In genomic region chr6:3752538-3753227, GRCh38 we compare ENCODE assay signal across 8 cellular contexts. TPM values are rescaled to one million over a fixed set of nuclear protein-coding genes. Genes with fewer than 3 reads are reported as not detected.
DNase-seq lines count a peak whose midpoint lies in the region; ATAC-seq and TF ChIP-seq lines count a peak whose summit lies in the region.

No MANE protein-coding gene starts in this region.

- 26 to 43% (median 35%) methylated on average over 19 to 21 of the region's 21 CpGs for WGBS in adipose tissue, 3 donors
- WGBS in spleen, 5 donors = 20 to 38% (median 25%) methylated on average over 13 to 21 of the region's 21 CpGs

- H3K27me3 ChIP-seq in iPS-20b (ENCODE audit: insufficient read depth, low read length) (peaks cover 65% of the 10 kb centered on the region), spleen (replicated peaks in 1 of 7) (peaks cover 0 to 42% (median 17%) of the 10 kb centered on the region in 7 donors)

- ATAC-seq in HG03196 (IDR thresholded peaks at IDR 0.05; ENCODE audit: unreplicated experiment) (no peak), left lobe of liver (no peak)

- TF ChIP-seq CTCF in HFF-Myc (IDR thresholded peaks at IDR 0.05; ENCODE audit: low read depth, low read length, missing control alignments) (no peak), spleen (IDR thresholded peaks at IDR 0.05 in 8 of 11, conservative IDR thresholded peaks at IDR 0.05 in 3 of 11) (no peak)

- DNase-seq in HFF-Myc (ENCODE audit: extremely low read depth, low read depth) (no peak), spleen (no peak), D341Med (ENCODE audit: low spot score) (no peak), nucleus accumbens (lab: John Stamatoyannopoulos, UW) (no peak), left lobe of liver (ENCODE audit: low spot score) (no peak)

- peak overlapping the region; percentile 67 for H3K4me3 ChIP-seq in HFF-Myc (replicated peaks; ENCODE audit: low read depth, low read length)
- H3K4me3 ChIP-seq in iPS-20b (ENCODE audit: low read length) = peak overlapping the region; percentile 66
- peak overlapping the region; percentile 51 to 83 (median 66) for H3K4me3 ChIP-seq in spleen

- intact Hi-C loops in spleen (cut with DNase I; ENCODE audit: low total_unique reads) = no loop called here

- peaks cover 19% of the 10 kb centered on the region for H3K4me1 ChIP-seq in iPS-20b (ENCODE audit: insufficient read depth, low read length)
- H3K4me1 ChIP-seq in spleen = peaks cover 7 to 74% (median 48%) of the 10 kb centered on the region in 6 donors

- H3K27ac ChIP-seq in adipose tissue (ENCODE audit: low read depth, low read length) = peak overlapping the region; percentile 30
- no peak overlapping the region for H3K27ac ChIP-seq in iPS-20b (ENCODE audit: low read length)
- H3K27ac ChIP-seq in spleen = peak overlapping the region; percentile 83 to 92 (median 90)

- H3K9ac ChIP-seq in iPS-20b (ENCODE audit: low read depth, low read length) = no peak overlapping the region

- TF ChIP-seq POLR2A in spleen (IDR thresholded peaks at IDR 0.05) = no peak

- H3K36me3 ChIP-seq in iPS-20b (ENCODE audit: insufficient read depth, low read depth, low read length) = no peaks in the 10 kb centered on the region
- no peaks in the 10 kb centered on the region for H3K36me3 ChIP-seq in spleen

- H3K9me3 ChIP-seq in iPS-20b (ENCODE audit: insufficient read depth, low read depth, low read length) (no peaks in the 10 kb centered on the region), spleen (no peaks in the 10 kb centered on the region)

RNA-seq across cellular contexts. Expression of gene PXDC1, which starts 1.2 kb away (rescaled TPM):
- 10 to 100 TPM in 2 of 3 donors, 1 to 10 TPM in 1; 9.3 to 75.2 (median 70.9) TPM for polyA plus RNA-seq in adipose tissue
- total RNA-seq in spleen = 10 to 100 TPM; 21.1 to 51.5 (median 32.3) TPM
- polyA plus RNA-seq in spleen = 10 to 100 TPM; 17.7 to 40.1 (median 18.2) TPM
- total RNA-seq in left lobe of liver = 55.8 TPM
